8 cellular contexts compared by ENCODE assay signal in the genomic region with DNA sequence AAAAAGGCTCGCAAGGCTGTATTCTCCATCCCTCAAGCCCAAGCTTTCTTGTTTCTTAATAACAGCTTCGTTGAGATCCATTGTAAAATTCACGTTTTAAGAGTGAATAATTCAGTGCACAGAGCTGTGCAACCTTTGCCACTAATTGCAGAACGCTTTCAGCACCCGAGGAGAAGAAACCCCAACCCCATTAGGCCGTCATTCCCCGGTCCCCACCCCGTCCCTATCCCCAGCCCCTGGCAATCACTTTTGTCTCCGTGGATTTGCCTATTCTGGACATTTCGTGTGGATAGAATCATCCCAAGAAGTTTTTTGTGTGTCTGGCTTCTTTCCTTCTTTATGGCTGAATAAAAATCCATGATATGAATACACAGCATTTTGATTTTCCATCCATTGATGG. TPM values are rescaled to one million over a fixed set of nuclear protein-coding genes. Genes with fewer than 3 reads are reported as not detected.
A peak's percentile ranks its signal among the peaks of the same experiment; 100 is the strongest.
DNase-seq lines count a peak whose midpoint lies in the region; TF ChIP-seq lines count a peak whose summit lies in the region.
"Not testable (repeated sequence)": the region's sequence is repeated elsewhere in the genome, so short reads cannot be mapped to it uniquely, and the experiment has no call there.

No MANE protein-coding gene starts in this region.

- not testable (repeated sequence) for H3K9me3 ChIP-seq in BE2C; OCI-LY7 (ENCODE audit: low read length); esophagus squamous epithelium

- not testable (repeated sequence) for H3K4me1 Mint-ChIP-seq in HFFc6 (ENCODE audit: low read depth); osteocyte (ENCODE audit: unreplicated experiment)

- CTCF ChIA-PET in OCI-LY7 (lab: Charles Lee; ENCODE audit: unreplicated experiment), result not testable (repeated sequence)

- not testable (repeated sequence) for DNase-seq in BE2C; HFFc6; OCI-LY7 (ENCODE audit: low spot score); esophagus squamous epithelium (lab: John Stamatoyannopoulos, UW); osteocyte (ENCODE audit: extremely low spot score, unreplicated experiment)
- DNase-seq in astrocyte of the spinal cord (ENCODE audit: low read depth, low spot score) (peak; percentile 23), kidney tubule cell (ENCODE audit: low spot score) (peak; percentile 2), superior temporal gyrus (ENCODE audit: extremely low spot score) (peak; percentile 4)

- POLR2A ChIA-PET in OCI-LY7 (lab: Charles Lee), result not testable (repeated sequence)

- H3K4me3 ChIP-seq in BE2C (ENCODE audit: low read depth, low read length), result peak overlapping the region; percentile 49
- H3K4me3 ChIP-seq in OCI-LY7 (ENCODE audit: low read depth, low read length, poor library complexity, severe bottlenecking), result peak overlapping the region; percentile 56
- H3K4me3 ChIP-seq in astrocyte of the spinal cord (ENCODE audit: low read depth, low read length), result peak overlapping the region; percentile 29
- peak overlapping the region; percentile 18 to 63 (median 42) for H3K4me3 ChIP-seq in esophagus squamous epithelium

- H3K4me3 Mint-ChIP-seq in HFFc6 (peak overlapping the region; percentile 66), osteocyte (ENCODE audit: unreplicated experiment) (peak overlapping the region; percentile 48)

- H3K9me3 Mint-ChIP-seq in HFFc6; osteocyte (ENCODE audit: unreplicated experiment): not testable (repeated sequence)

- not testable (repeated sequence) for H3K36me3 Mint-ChIP-seq in HFFc6 (ENCODE audit: low read depth); osteocyte (ENCODE audit: unreplicated experiment)

- not testable (repeated sequence) for H3K27me3 Mint-ChIP-seq in HFFc6 (ENCODE audit: insufficient read depth); osteocyte (ENCODE audit: unreplicated experiment)

- H3K27me3 ChIP-seq in BE2C, esophagus squamous epithelium: not testable (repeated sequence)

- H4K20me1 ChIP-seq in OCI-LY7 (ENCODE audit: insufficient read depth, low read length), result not testable (repeated sequence)

- not testable (repeated sequence) for H3K9me2 ChIP-seq in OCI-LY7 (ENCODE audit: insufficient read depth, low read length)

- intact Hi-C loops in OCI-LY7 (cut with micrococcal nuclease; ENCODE audit: unreplicated experiment); esophagus squamous epithelium (cut with DNase I): not testable (repeated sequence)

- H3K27ac ChIP-seq in OCI-LY7 (ENCODE audit: low read depth, low read length, poor library complexity, severe bottlenecking), result not testable (repeated sequence)
- H3K27ac ChIP-seq in esophagus squamous epithelium, result peak overlapping the region; percentile 75 to 93 (median 90)

- TSS peak; percentile 80 for BruUV-seq in OCI-LY7 (replicated peaks; lab: Mats Ljungman, UMichigan)

- H3K4me2 ChIP-seq in OCI-LY7 (ENCODE audit: low read length), result peak overlapping the region; percentile 68

- peak overlapping the region; percentile 75 for H3K27ac Mint-ChIP-seq in HFFc6
- not testable (repeated sequence) for H3K27ac Mint-ChIP-seq in osteocyte (ENCODE audit: unreplicated experiment)

- H3K36me3 ChIP-seq in BE2C; OCI-LY7 (ENCODE audit: insufficient read depth, low read length); esophagus squamous epithelium: not testable (repeated sequence)

- not testable (repeated sequence) for H3K79me2 ChIP-seq in OCI-LY7 (ENCODE audit: insufficient read depth, low read depth, low read length)

- WGBS in esophagus squamous epithelium, 2 donors, result 3 to 11% methylated on average over 7 to 8 of the region's 10 CpGs

- H3K4me1 ChIP-seq in BE2C; OCI-LY7 (ENCODE audit: insufficient read depth, low read length, poor library complexity, severe bottlenecking); esophagus squamous epithelium: not testable (repeated sequence)

- TF ChIP-seq CTCF in BE2C (IDR thresholded peaks at IDR 0.05; ENCODE audit: low read depth, low read length); HFFc6 (IDR thresholded peaks at IDR 0.05); OCI-LY7 (conservative IDR thresholded peaks at IDR 0.05; ENCODE audit: low read length); astrocyte of the spinal cord (IDR thresholded peaks at IDR 0.05; ENCODE audit: low read depth, low read length); esophagus squamous epithelium (IDR thresholded peaks at IDR 0.05); osteocyte (IDR thresholded peaks at IDR 0.05): not testable (repeated sequence)

- not testable (repeated sequence) for TF ChIP-seq POLR2A in esophagus squamous epithelium (IDR thresholded peaks at IDR 0.05)

- not testable (repeated sequence) for H2AFZ ChIP-seq in OCI-LY7 (ENCODE audit: low read length)

- in situ Hi-C loops in astrocyte of the spinal cord (cut with HindIII; ENCODE audit: low sequenced_read_pairs), result not testable (repeated sequence)

RNA-seq across cellular contexts. Expression of gene GTF2IRD2B, which starts 1.0 kb away (rescaled TPM):
- polyA plus RNA-seq in BE2C (2012; ENCODE audit: insufficient read depth, insufficient read length, low read depth), result 17.1 TPM
- total RNA-seq in HFFc6 (2021; fragmentation: NEBNext Ultra II Directional; extraction: Animal tissue kit (Norgen Biotek cat#: 25700)), result 10 to 100 TPM; 14.7 to 21.8 (median 18.1) TPM
- 18.4 and 29.1 TPM in 2 replicates for total RNA-seq in OCI-LY7 (2014; rRNA removed; shearing (Covaris generic))
- total RNA-seq in OCI-LY7 (2022) (37.3 and 46.5 TPM in 2 replicates), esophagus squamous epithelium (10 to 100 TPM in 3 of 4 donors, 1 to 10 TPM in 1; 7.8 to 42.7 (median 24.6) TPM), osteocyte (34.6 and 44.2 TPM in 2 replicates)

RNA-seq across cellular contexts. Expression of gene RCC1L, which starts 19.8 kb away (rescaled TPM):
- polyA plus RNA-seq in BE2C (2012; ENCODE audit: insufficient read depth, insufficient read length, low read depth), result 59.4 TPM
- total RNA-seq in HFFc6 (2021; fragmentation: NEBNext Ultra II Directional; extraction: Animal tissue kit (Norgen Biotek cat#: 25700)), result 10 to 100 TPM; 46.3 to 56.1 (median 49.2) TPM
- total RNA-seq in OCI-LY7 (2014; rRNA removed; shearing (Covaris generic)), result 40.2 and 56.0 TPM in 2 replicates
- 43.6 and 47.5 TPM in 2 replicates for total RNA-seq in OCI-LY7 (2022)
- 10 to 100 TPM; 41.0 to 48.4 (median 42.8) TPM for total RNA-seq in esophagus squamous epithelium
- total RNA-seq in osteocyte, result 38.4 and 38.7 TPM in 2 replicates
